In the genomic region with DNA sequence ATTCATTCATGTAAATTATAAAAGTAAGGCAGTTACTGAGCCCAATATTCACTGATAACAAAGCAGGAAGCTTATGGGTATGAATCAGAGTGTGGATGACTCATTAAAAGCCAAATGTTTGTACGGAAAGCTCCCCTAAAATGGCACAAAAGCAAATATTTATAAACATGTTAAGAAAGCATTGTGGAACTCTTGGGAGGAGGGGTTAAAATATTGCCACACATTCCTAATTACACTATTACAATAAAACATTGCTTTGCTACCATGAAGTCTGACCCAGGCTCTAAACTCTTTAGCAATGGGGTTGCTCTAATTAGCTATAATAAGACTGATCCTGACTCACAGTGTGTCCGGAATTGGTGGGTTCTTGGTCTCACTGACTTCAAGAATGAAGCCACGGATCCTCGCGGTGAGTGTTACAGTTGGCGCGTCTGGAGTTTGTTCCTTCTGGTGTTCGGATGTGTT, we compare ENCODE assay signal across 11 cellular contexts.
DNase-seq lines count a peak whose midpoint lies in the region; ATAC-seq and TF ChIP-seq lines count a peak whose summit lies in the region.
"Had no signal": no experiment of that assay in that cellular context is flagged by ENCODE, and none has a peak within 500 bp of the region (broad histone marks: within the 10 kb centered on the region; RNA-seq: fewer than 3 reads in every experiment).

No MANE protein-coding gene starts in this region.

- H3K9ac ChIP-seq in mesendoderm (ENCODE audit: low read length), result no peak overlapping the region

- DNase-seq in natural killer cell treated with Interleukin-12 subunit alpha and Interleukin-12 subunit beta and Interleukin-15 and Interleukin-18, amount 100 ng/mL, for 72 hours (ENCODE audit: low spot score), result no peak
- DNase-seq in natural killer cell (no peak), SJSA1 (ENCODE audit: low read depth in 1 of 2, low spot score in 2 of 2) (peak; percentile 50 to 87), fibroblast of peridontal ligament (ENCODE audit: extremely low read depth) (peak; percentile 87), mesendoderm (no peak)
- DNase-seq in activated effector memory CD4-positive, alpha-beta T cell treated with Interleukin-2 at 50 U/mL for 16 hours, result no peak
- DNase-seq: amniotic stem cell; kidney; stimulated activated CD4-positive, alpha-beta T cell treated with anti-CD3 and anti-CD28 coated beads, Interleukin-1b, Interleukin-23, amount 100 ng/mL, for 48 hours had no signal

- H2BK15ac ChIP-seq in mesendoderm (replicated peaks; ENCODE audit: low read depth), result no peak overlapping the region

- peaks cover 11% of the 10 kb centered on the region for H3K4me1 ChIP-seq in SJSA1 (replicated peaks)
- H3K4me1 ChIP-seq in mesendoderm (ENCODE audit: control insufficient read depth, low read depth, low read length), result no peaks in the 10 kb centered on the region

- no peak overlapping the region for H3K4me2 ChIP-seq in mesendoderm (ENCODE audit: low read length)

- H3K4me3 ChIP-seq in SJSA1 (no peak overlapping the region), mesendoderm (ENCODE audit: low read length) (no peak overlapping the region)

- no peaks in the 10 kb centered on the region for H3K79me1 ChIP-seq in mesendoderm (ENCODE audit: low read length)

- no peaks in the 10 kb centered on the region for H3K79me2 ChIP-seq in mesendoderm (ENCODE audit: control insufficient read depth, insufficient read depth, low read length)

- H2BK120ac ChIP-seq in mesendoderm (ENCODE audit: low read depth, low read length), result no peak overlapping the region

- H3K18ac ChIP-seq in mesendoderm (ENCODE audit: low read length), result no peak overlapping the region

- no peak overlapping the region for H4K8ac ChIP-seq in mesendoderm (ENCODE audit: low read depth, low read length)

- no peaks in the 10 kb centered on the region for H3K36me3 Mint-ChIP-seq in natural killer cell treated with Interleukin-12 subunit alpha and Interleukin-12 subunit beta and Interleukin-15 and Interleukin-18, amount 100 ng/mL, for 72 hours
- no peaks in the 10 kb centered on the region for H3K36me3 Mint-ChIP-seq in natural killer cell

- no CpG with 5 or more reads among the region's 8 CpGs for WGBS in mesendoderm (ENCODE audit: extremely low coverage, insufficient coverage, low lambda C conversion rate)

- H3K4me1 Mint-ChIP-seq in natural killer cell treated with Interleukin-12 subunit alpha and Interleukin-12 subunit beta and Interleukin-15 and Interleukin-18, amount 100 ng/mL, for 72 hours (ENCODE audit: low read depth in 2 of 2), result peaks cover 6 to 9% of the 10 kb centered on the region in 2 donors
- no peaks in the 10 kb centered on the region for H3K4me1 Mint-ChIP-seq in natural killer cell

- H3K23ac ChIP-seq in mesendoderm (ENCODE audit: low read length), result no peak overlapping the region

- no peak overlapping the region for H2AK5ac ChIP-seq in mesendoderm (ENCODE audit: low read length)

- no peak overlapping the region for H3K27ac Mint-ChIP-seq in natural killer cell treated with Interleukin-12 subunit alpha and Interleukin-12 subunit beta and Interleukin-15 and Interleukin-18, amount 100 ng/mL, for 72 hours
- no peak overlapping the region for H3K27ac Mint-ChIP-seq in natural killer cell

- intact Hi-C loops in natural killer cell (cut with micrococcal nuclease), result no loop called here

- no peak for TF ChIP-seq CTCF in natural killer cell (IDR thresholded peaks at IDR 0.05)

- H3K27me3 ChIP-seq in SJSA1 (replicated peaks), result no peaks in the 10 kb centered on the region
- no peaks in the 10 kb centered on the region for H3K27me3 ChIP-seq in mesendoderm (ENCODE audit: insufficient read depth, low read length, poor library complexity)

- no peak overlapping the region for H3K4ac ChIP-seq in mesendoderm (ENCODE audit: low read depth, low read length)

- H4K5ac ChIP-seq in mesendoderm (ENCODE audit: low read length), result no peak overlapping the region

- no peaks in the 10 kb centered on the region for H3K9me3 ChIP-seq in SJSA1 (replicated peaks)

- H2BK5ac ChIP-seq in mesendoderm (ENCODE audit: low read length), result no peak overlapping the region

- peak overlapping the region; percentile 26; the same call in 1 of the 2 replicates for H3K27ac ChIP-seq in SJSA1
- H3K27ac ChIP-seq in mesendoderm (ENCODE audit: low read depth, low read length), result no peak overlapping the region

- H3K56ac ChIP-seq in mesendoderm (ENCODE audit: low read length), result no peak overlapping the region

- no peaks in the 10 kb centered on the region for H3K27me3 Mint-ChIP-seq in natural killer cell treated with Interleukin-12 subunit alpha and Interleukin-12 subunit beta and Interleukin-15 and Interleukin-18, amount 100 ng/mL, for 72 hours
- H3K27me3 Mint-ChIP-seq in natural killer cell (ENCODE audit: low read depth in 2 of 2), result peaks cover 7 to 25% of the 10 kb centered on the region in 2 donors

- no peaks in the 10 kb centered on the region for H3K36me3 ChIP-seq in SJSA1
- H3K36me3 ChIP-seq in mesendoderm (ENCODE audit: control insufficient read depth, insufficient read depth, low read length), result no peaks in the 10 kb centered on the region

- H3K4me3 Mint-ChIP-seq in natural killer cell treated with Interleukin-12 subunit alpha and Interleukin-12 subunit beta and Interleukin-15 and Interleukin-18, amount 100 ng/mL, for 72 hours, result peak overlapping the region; percentile 30
- H3K4me3 Mint-ChIP-seq in natural killer cell, result no peak overlapping the region

- no peaks in the 10 kb centered on the region for H3K9me3 Mint-ChIP-seq in natural killer cell treated with Interleukin-12 subunit alpha and Interleukin-12 subunit beta and Interleukin-15 and Interleukin-18, amount 100 ng/mL, for 72 hours
- H3K9me3 Mint-ChIP-seq in natural killer cell, result no peaks in the 10 kb centered on the region

- ATAC-seq in natural killer cell treated with Interleukin-12 subunit alpha and Interleukin-12 subunit beta and Interleukin-15 and Interleukin-18, amount 100 ng/mL, for 72 hours, result no peak
- ATAC-seq in natural killer cell (no peak), GM21786 (IDR thresholded peaks at IDR 0.05; ENCODE audit: unreplicated experiment) (no peak), HG02588 (IDR thresholded peaks at IDR 0.05; ENCODE audit: unreplicated experiment) (no peak)

Comparison
In these comparisons a context has a peak if more than half of its experiments do, and no peak if none do; other contexts are left out.
1. DNase-seq: peak in SJSA1 (2 of 2) and fibroblast of peridontal ligament (single experiment); none in natural killer cell treated with Interleukin-12 subunit alpha and Interleukin-12 subunit beta and Interleukin-15 and Interleukin-18, amount 100 ng/mL, for 72 hours (single experiment), natural killer cell (single experiment), activated effector memory CD4-positive, alpha-beta T cell treated with Interleukin-2 at 50 U/mL for 16 hours (single experiment) and mesendoderm (single experiment).